In the genomic region with DNA sequence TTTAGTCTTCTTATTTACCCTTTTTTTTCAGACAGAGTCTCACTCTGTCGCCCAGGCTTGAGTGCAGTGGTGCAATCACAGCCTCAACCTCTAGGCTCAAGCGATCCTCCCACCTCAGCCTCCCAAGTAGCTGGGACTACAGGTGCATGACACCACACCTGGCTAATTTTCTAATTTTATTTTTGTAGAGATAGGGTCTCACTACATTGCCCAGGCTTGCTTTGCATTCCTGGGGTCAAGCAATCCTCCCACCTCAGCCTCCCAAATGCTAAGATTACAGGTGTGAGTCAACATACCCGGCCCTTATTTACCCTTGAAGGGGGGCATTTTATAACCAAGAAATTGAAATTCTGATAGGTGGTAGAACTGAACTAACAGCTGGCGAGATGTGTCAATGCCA, we compare ENCODE assay signal across 2 cellular contexts.
TF ChIP-seq lines count a peak whose summit lies in the region.

No MANE protein-coding gene starts in this region.

TF ChIP-seq in HepG2, 621 proteins besides CTCF, POLR2A, EP300 and RAD21:
- TF ChIP-seq MXD3 (CRISPR knock-in tag; IDR thresholded peaks at IDR 0.05) (no peak), ZNF770 (CRISPR knock-in tag; IDR thresholded peaks at IDR 0.05) (peak; percentile 25; the same call in 1 of the 2 replicates)
- TF ChIP-seq, protein P1, sequence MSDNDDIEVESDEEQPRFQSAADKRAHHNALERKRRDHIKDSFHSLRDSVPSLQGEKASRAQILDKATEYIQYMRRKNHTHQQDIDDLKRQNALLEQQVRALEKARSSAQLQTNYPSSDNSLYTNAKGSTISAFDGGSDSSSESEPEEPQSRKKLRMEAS (IDR thresholded peaks at IDR 0.05), result no peak

TF ChIP-seq in K562, 482 proteins besides CTCF, POLR2A, EP300 and RAD21:
- no peak for TF ChIP-seq DEAF1 (CRISPR knock-in tag; IDR thresholded peaks at IDR 0.05)
- TF ChIP-seq ZNF165 (CRISPR knock-in tag; IDR thresholded peaks at IDR 0.05; ENCODE audit: borderline replicate concordance), result no peak
- peak; percentile 51; the same call in 1 of the 2 replicates for TF ChIP-seq ZNF121 (CRISPR knock-in tag; conservative IDR thresholded peaks at IDR 0.05)
- TF ChIP-seq SOX6 (IDR thresholded peaks at IDR 0.05), result no peak
- no peak for TF ChIP-seq ZNF324 (CRISPR knock-in tag; IDR thresholded peaks at IDR 0.05)
- no peak for TF ChIP-seq CAMTA2 (CRISPR knock-in tag; conservative IDR thresholded peaks at IDR 0.05)
- no peak for TF ChIP-seq TAF15 (IDR thresholded peaks at IDR 0.05; ENCODE audit: low read depth, low read length)
